In the genomic region with DNA sequence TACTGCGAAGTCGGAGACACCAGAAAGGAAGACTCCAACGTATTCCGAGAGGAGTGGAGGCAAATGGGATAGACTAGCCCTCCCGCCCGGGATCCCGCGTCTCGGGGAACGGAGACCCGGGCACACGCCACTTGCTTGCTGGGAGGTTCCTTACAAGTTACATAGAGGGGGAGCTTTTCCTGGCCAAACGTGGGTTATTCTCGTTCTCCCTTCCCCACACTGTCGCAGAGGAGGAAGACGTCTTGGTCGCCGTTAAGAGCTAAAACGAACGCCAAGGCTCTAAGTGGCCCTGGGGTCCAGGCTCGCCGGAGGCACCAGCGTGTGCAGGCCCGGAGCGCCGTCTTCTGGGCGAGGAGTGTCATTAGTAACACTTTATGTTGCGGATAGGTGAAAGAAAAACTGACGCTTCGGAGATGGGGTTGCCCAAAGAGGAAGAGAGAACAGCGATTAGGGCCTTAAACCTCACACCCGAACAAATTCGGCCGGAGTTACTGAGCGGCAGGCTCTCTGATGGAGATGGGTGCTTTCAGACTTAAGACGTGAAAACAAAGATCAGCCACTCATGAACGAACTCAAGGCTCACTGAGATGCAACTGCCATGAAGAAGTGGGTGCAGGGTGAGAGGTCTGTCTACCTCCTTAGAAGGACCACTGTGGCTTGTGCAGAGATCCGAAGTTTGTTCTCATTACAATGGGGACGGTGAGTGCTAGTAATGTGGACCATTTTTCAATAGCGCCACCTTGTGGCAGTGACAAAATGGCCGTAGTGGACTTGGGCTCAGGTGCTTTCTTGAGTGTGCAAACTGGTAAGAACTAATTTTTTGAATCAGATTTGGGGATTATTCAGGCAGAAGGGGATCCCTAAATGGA, we compare ENCODE assay signal across 9 cellular contexts. TPM values are rescaled to one million over a fixed set of nuclear protein-coding genes. Genes with fewer than 3 reads are reported as not detected.
DNase-seq lines count a peak whose midpoint lies in the region; ATAC-seq and TF ChIP-seq lines count a peak whose summit lies in the region.
"Had no signal": no experiment of that assay in that cellular context is flagged by ENCODE, and none has a peak within 500 bp of the region (broad histone marks: within the 10 kb centered on the region; RNA-seq: fewer than 3 reads in every experiment).

No MANE protein-coding gene starts in this region.

- peak overlapping the region; percentile 46 for H3K27ac Mint-ChIP-seq in dendritic cell treated with granulocyte-macrophage colony-stimulating factor and Interleukin-4, amounts not matched to agents 40 ng/mL and 50 ng/mL, for 4 days

- peaks cover 0 to 13% of the 10 kb centered on the region in 2 donors for H3K4me1 ChIP-seq in left lung

- intact Hi-C loops in dendritic cell treated with granulocyte-macrophage colony-stimulating factor and Interleukin-4, amounts not matched to agents 40 ng/mL and 50 ng/mL, for 4 days (cut with micrococcal nuclease), result loop anchor here (1.0 to 2.0 kb wide), 4 partner anchors 34 to 330 kb away; no protein-coding TSS in a partner anchor
- intact Hi-C loops in left lung (cut with DNase I), result loop anchor here in 1 of 2 donors (5.0 to 10.0 kb wide), 2 partner anchors 179 to 332 kb away; no protein-coding TSS in a partner anchor

- ATAC-seq in GM19023 (IDR thresholded peaks at IDR 0.05; ENCODE audit: unreplicated experiment) (peak; percentile 88), HG03280 (IDR thresholded peaks at IDR 0.05; ENCODE audit: unreplicated experiment) (peak; percentile 79), left lung (peak; percentile 97)

- H3K9me3 ChIP-seq in left lung, result no peaks in the 10 kb centered on the region

- H3K36me3 Mint-ChIP-seq in dendritic cell treated with granulocyte-macrophage colony-stimulating factor and Interleukin-4, amounts not matched to agents 40 ng/mL and 50 ng/mL, for 4 days (ENCODE audit: low read depth), result no peaks in the 10 kb centered on the region

- peak; percentile 79 to 84 for DNase-seq in AML-193 (lab: John Stamatoyannopoulos, UW)
- DNase-seq in NCI-H446 (lab: John Stamatoyannopoulos, UW), result peak; percentile 74 to 89
- peak; percentile 78 to 88 for DNase-seq in activated CD4-positive, alpha-beta T cell treated with anti-CD3 and anti-CD28 coated beads for 4 hours
- peak; percentile 76 to 90 for DNase-seq in left lung
- DNase-seq in stimulated activated CD4-positive, alpha-beta T cell treated with anti-CD3 and anti-CD28 coated beads, Interleukin-2, amount 100 ng/mL, for 24 hours, result peak; percentile 87

- H3K27me3 Mint-ChIP-seq in dendritic cell treated with granulocyte-macrophage colony-stimulating factor and Interleukin-4, amounts not matched to agents 40 ng/mL and 50 ng/mL, for 4 days, result peaks cover 59% of the 10 kb centered on the region

- H3K27ac ChIP-seq in left lung, result no peak overlapping the region

- peak; percentile 71 to 79 for TF ChIP-seq CTCF in left lung (IDR thresholded peaks at IDR 0.05)

- peak overlapping the region; percentile 80 for H3K4me3 Mint-ChIP-seq in dendritic cell treated with granulocyte-macrophage colony-stimulating factor and Interleukin-4, amounts not matched to agents 40 ng/mL and 50 ng/mL, for 4 days

- H3K4me3 ChIP-seq in left lung, result peak overlapping the region; percentile 30 to 46

- H3K9me3 Mint-ChIP-seq in dendritic cell treated with granulocyte-macrophage colony-stimulating factor and Interleukin-4, amounts not matched to agents 40 ng/mL and 50 ng/mL, for 4 days, result no peaks in the 10 kb centered on the region

- H3K4me1 Mint-ChIP-seq in dendritic cell treated with granulocyte-macrophage colony-stimulating factor and Interleukin-4, amounts not matched to agents 40 ng/mL and 50 ng/mL, for 4 days (ENCODE audit: low read depth), result peaks cover 14% of the 10 kb centered on the region

- no peaks in the 10 kb centered on the region for H3K36me3 ChIP-seq in left lung

- peaks cover 6 to 66% of the 10 kb centered on the region in 2 donors for H3K27me3 ChIP-seq in left lung

RNA-seq across cellular contexts. Expression of a gene that starts 11.7 kb away (rescaled TPM):
- 1 to 10 TPM; 1.7 to 1.8 TPM for total RNA-seq in left lung

RNA-seq across cellular contexts. Expression of a gene that starts 28.2 kb away (rescaled TPM):
- total RNA-seq in left lung, result not detected
- total RNA-seq: T-helper 2 cell treated with Interferon-gamma antibody and Interleukin-4, amounts not matched to agents 100 ng/mL and 5 ng/mL, for 36 hours had no signal
